Comparison of ENCODE assay signal across 17 cellular contexts in genomic region chr13:33087790-33088189, GRCh38.
"Had no signal": no experiment of that assay in that cellular context is flagged by ENCODE, and none has a peak within 500 bp of the region (broad histone marks: within the 10 kb centered on the region; RNA-seq: fewer than 3 reads in every experiment).

No MANE protein-coding gene starts in this region.

- H3K4me3 Mint-ChIP-seq: activated naive CD8-positive, alpha-beta T cell treated with anti-CD3 and anti-CD28 coated beads, Interleukin-2, amount 10 ng/mL, durations not matched to agents 7 days and 5 days; naive B cell; stimulated activated effector memory CD8-positive, alpha-beta T cell treated with anti-CD3 and anti-CD28 coated beads, Interleukin-12 subunit alpha, Interleukin-12 subunit beta, amount 100 ng/mL, for 72 hours had no signal

- ATAC-seq: gastrocnemius medialis; heart left ventricle; left lung; pancreas; stimulated activated effector memory CD8-positive, alpha-beta T cell treated with anti-CD3 and anti-CD28 coated beads, Interleukin-12 subunit alpha, Interleukin-12 subunit beta, amount 100 ng/mL, for 72 hours had no signal

- H3K4me3 ChIP-seq: gastrocnemius medialis, heart left ventricle, left lung, pancreas, sigmoid colon had no signal

- DNase-seq: activated CD4-positive, CD25-positive, alpha-beta regulatory T cell treated with anti-CD3 and anti-CD28 coated beads, Interleukin-2, amount 50 U/mL, for 72 hours; activated naive CD4-positive, alpha-beta T cell; activated naive CD8-positive, alpha-beta T cell treated with anti-CD3 and anti-CD28 coated beads, Interleukin-2, amount 10 ng/mL, durations not matched to agents 7 days and 5 days; activated T-cell treated with anti-CD3 and anti-CD28 coated beads for 4 hours; effector CD8-positive, alpha-beta T cell; gastrocnemius medialis; heart left ventricle; islet precursor cell; left lung; mammary epithelial cell; naive B cell; pancreas; sigmoid colon; stimulated activated CD4-positive, alpha-beta T cell treated with anti-CD3 and anti-CD28 coated beads, Interleukin-2, amount 100 ng/mL, for 24 hours; T1000 had no signal

- H3K36me3 ChIP-seq: gastrocnemius medialis, heart left ventricle, left lung, pancreas, sigmoid colon had no signal

- H3K9me3 Mint-ChIP-seq: activated naive CD8-positive, alpha-beta T cell treated with anti-CD3 and anti-CD28 coated beads, Interleukin-2, amount 10 ng/mL, durations not matched to agents 7 days and 5 days; stimulated activated effector memory CD8-positive, alpha-beta T cell treated with anti-CD3 and anti-CD28 coated beads, Interleukin-12 subunit alpha, Interleukin-12 subunit beta, amount 100 ng/mL, for 72 hours had no signal

- H3K9me3 ChIP-seq: gastrocnemius medialis, heart left ventricle, left lung, pancreas, sigmoid colon had no signal

- H3K27ac ChIP-seq: gastrocnemius medialis, heart left ventricle, left lung, pancreas had no signal

- FAIRE-seq: pancreas, urothelium cell line had no signal

- H3K36me3 Mint-ChIP-seq: activated naive CD8-positive, alpha-beta T cell treated with anti-CD3 and anti-CD28 coated beads, Interleukin-2, amount 10 ng/mL, durations not matched to agents 7 days and 5 days; naive B cell; stimulated activated effector memory CD8-positive, alpha-beta T cell treated with anti-CD3 and anti-CD28 coated beads, Interleukin-12 subunit alpha, Interleukin-12 subunit beta, amount 100 ng/mL, for 72 hours had no signal

- H3K4me1 Mint-ChIP-seq: activated naive CD8-positive, alpha-beta T cell treated with anti-CD3 and anti-CD28 coated beads, Interleukin-2, amount 10 ng/mL, durations not matched to agents 7 days and 5 days; naive B cell; stimulated activated effector memory CD8-positive, alpha-beta T cell treated with anti-CD3 and anti-CD28 coated beads, Interleukin-12 subunit alpha, Interleukin-12 subunit beta, amount 100 ng/mL, for 72 hours had no signal

- H3K27me3 ChIP-seq: gastrocnemius medialis, heart left ventricle, left lung, pancreas, sigmoid colon had no signal

- H3K4me1 ChIP-seq: pancreas had no signal

- H3K27ac Mint-ChIP-seq: activated naive CD8-positive, alpha-beta T cell treated with anti-CD3 and anti-CD28 coated beads, Interleukin-2, amount 10 ng/mL, durations not matched to agents 7 days and 5 days; naive B cell; stimulated activated effector memory CD8-positive, alpha-beta T cell treated with anti-CD3 and anti-CD28 coated beads, Interleukin-12 subunit alpha, Interleukin-12 subunit beta, amount 100 ng/mL, for 72 hours had no signal
